16 cellular contexts compared by ENCODE assay signal in genomic region chr22:21759133-21759532, GRCh38.
"Had no signal": no experiment of that assay in that cellular context is flagged by ENCODE, and none has a peak within 500 bp of the region (broad histone marks: within the 10 kb centered on the region; RNA-seq: fewer than 3 reads in every experiment).

No MANE protein-coding gene starts in this region.

- H3K27me3 ChIP-seq: cardiac muscle cell, heart right ventricle, neutrophil, stomach, thyroid gland had no signal

- H3K27ac ChIP-seq: cardiac muscle cell, epithelial cell of prostate, heart right ventricle, neutrophil, parathyroid adenoma, stomach, thyroid gland had no signal

- H3K4me3 Mint-ChIP-seq: activated CD4-positive, alpha-beta T cell treated with anti-CD3 and anti-CD28 coated beads, Interleukin-2, amount 10 ng/mL, durations not matched to agents 24 days and 14 days; activated naive CD4-positive, alpha-beta T cell treated with anti-CD3 and anti-CD28 coated beads, Interleukin-2, amount 10 ng/mL, durations not matched to agents 7 days and 5 days; activated T-helper 17 cell treated with anti-CD3 and anti-CD28 coated beads, Interleukin-2, amount 50 U/mL, for 72 hours; WTC11 had no signal

- ATAC-seq: activated T-helper 17 cell treated with anti-CD3 and anti-CD28 coated beads, Interleukin-2, amount 50 U/mL, for 72 hours; WTC11 had no signal

- H3K9me3 Mint-ChIP-seq: activated CD4-positive, alpha-beta T cell treated with anti-CD3 and anti-CD28 coated beads, Interleukin-2, amount 10 ng/mL, durations not matched to agents 24 days and 14 days; activated naive CD4-positive, alpha-beta T cell treated with anti-CD3 and anti-CD28 coated beads, Interleukin-2, amount 10 ng/mL, durations not matched to agents 7 days and 5 days; activated T-helper 17 cell treated with anti-CD3 and anti-CD28 coated beads, Interleukin-2, amount 50 U/mL, for 72 hours; WTC11 had no signal

- H3K27ac Mint-ChIP-seq: activated CD4-positive, alpha-beta T cell treated with anti-CD3 and anti-CD28 coated beads, Interleukin-2, amount 10 ng/mL, durations not matched to agents 24 days and 14 days; activated naive CD4-positive, alpha-beta T cell treated with anti-CD3 and anti-CD28 coated beads, Interleukin-2, amount 10 ng/mL, durations not matched to agents 7 days and 5 days; activated T-helper 17 cell treated with anti-CD3 and anti-CD28 coated beads, Interleukin-2, amount 50 U/mL, for 72 hours had no signal

- H3K9me3 ChIP-seq: heart right ventricle, neutrophil, stomach, thyroid gland had no signal

- H3K27me3 Mint-ChIP-seq: activated CD4-positive, alpha-beta T cell treated with anti-CD3 and anti-CD28 coated beads, Interleukin-2, amount 10 ng/mL, durations not matched to agents 24 days and 14 days; activated naive CD4-positive, alpha-beta T cell treated with anti-CD3 and anti-CD28 coated beads, Interleukin-2, amount 10 ng/mL, durations not matched to agents 7 days and 5 days; activated T-helper 17 cell treated with anti-CD3 and anti-CD28 coated beads, Interleukin-2, amount 50 U/mL, for 72 hours had no signal

- DNase-seq: activated CD4-positive, alpha-beta T cell treated with anti-CD3 and anti-CD28 coated beads, Interleukin-2, amount 10 ng/mL, durations not matched to agents 24 days and 14 days; activated naive CD4-positive, alpha-beta T cell treated with anti-CD3 and anti-CD28 coated beads, Interleukin-2, amount 10 ng/mL, durations not matched to agents 7 days and 5 days; effector memory CD4-positive, alpha-beta T cell; heart right ventricle; midbrain; stimulated activated CD4-positive, alpha-beta T cell treated with anti-CD3 and anti-CD28 coated beads, Interleukin-1b, Interleukin-23, amount 100 ng/mL, for 48 hours; stomach; T-helper 2 cell; thyroid gland had no signal

- H3K4me3 ChIP-seq: cardiac muscle cell, heart right ventricle, lung, stomach, thyroid gland had no signal

- H3K4me1 ChIP-seq: parathyroid adenoma had no signal
